ENCODE assay signal across 16 cellular contexts in genomic region chr13:76338003-76338402, GRCh38.
A peak's percentile ranks its signal among the peaks of the same experiment; 100 is the strongest.
DNase-seq lines count a peak whose midpoint lies in the region; ATAC-seq and TF ChIP-seq lines count a peak whose summit lies in the region.
"Had no signal": no experiment of that assay in that cellular context is flagged by ENCODE, and none has a peak within 500 bp of the region (broad histone marks: within the 10 kb centered on the region; RNA-seq: fewer than 3 reads in every experiment).

No MANE protein-coding gene starts in this region.

- H3K4me3 ChIP-seq in heart right ventricle (no peak overlapping the region), right cardiac atrium (ENCODE audit: low read length) (no peak overlapping the region), MM.1S (ENCODE audit: low read length) (no peak overlapping the region), OCI-LY1 (ENCODE audit: low read depth, low read length, poor library complexity, severe bottlenecking) (no peak overlapping the region)
- H3K4me3 ChIP-seq: HAP-1 had no signal

- H3K9me3 ChIP-seq in heart right ventricle (no peaks in the 10 kb centered on the region), right cardiac atrium (ENCODE audit: control insufficient read depth, low read length) (no peaks in the 10 kb centered on the region), MM.1S (replicated peaks; ENCODE audit: insufficient read depth, low read length) (no peaks in the 10 kb centered on the region), OCI-LY1 (ENCODE audit: low read length) (no peaks in the 10 kb centered on the region)
- H3K9me3 ChIP-seq: HAP-1 had no signal

- H2AFZ ChIP-seq in MM.1S (ENCODE audit: low read length) (no peak overlapping the region), OCI-LY1 (ENCODE audit: low read length) (no peak overlapping the region)

- H3K9ac ChIP-seq in MM.1S (ENCODE audit: low read length) (no peak overlapping the region), OCI-LY1 (ENCODE audit: low read length) (no peak overlapping the region)

- DNase-seq in heart right ventricle (no peak), right cardiac atrium (no peak), MM.1S (no peak), SW480 (ENCODE audit: low spot score) (no peak)
- DNase-seq: C1 segment of cervical spinal cord; Calu3; CD4-positive, alpha-beta memory T cell; COR-L47; DMS53; DMS79 treated with DMSO at 0.1 percent for 48 hours; GF-D8; GOT3; HFFc6 had no signal

- H3F3A ChIP-seq in MM.1S (ENCODE audit: insufficient read depth, low read length) (peaks cover 10% of the 10 kb centered on the region), OCI-LY1 (ENCODE audit: insufficient read depth, low read length) (no peaks in the 10 kb centered on the region)

- ATAC-seq in heart right ventricle (peak in 3 of 8 donors; percentile 55 to 78 (median 75)), right cardiac atrium (no peak), GM19351 (IDR thresholded peaks at IDR 0.05; ENCODE audit: unreplicated experiment) (no peak)

- TF ChIP-seq CTCF in heart right ventricle (IDR thresholded peaks at IDR 0.05) (no peak), MM.1S (IDR thresholded peaks at IDR 0.05; ENCODE audit: low read length) (no peak), OCI-LY1 (IDR thresholded peaks at IDR 0.05; ENCODE audit: low read length) (no peak)

- H3K27me3 ChIP-seq in heart right ventricle (no peaks in the 10 kb centered on the region), right cardiac atrium (ENCODE audit: control insufficient read depth, insufficient read depth) (no peaks in the 10 kb centered on the region), MM.1S (replicated peaks; ENCODE audit: insufficient read depth, low read length) (no peaks in the 10 kb centered on the region), OCI-LY1 (ENCODE audit: insufficient read depth, low read length) (no peaks in the 10 kb centered on the region)

- no peaks in the 10 kb centered on the region for H3K79me2 ChIP-seq in MM.1S (ENCODE audit: low read length)
- H3K79me2 ChIP-seq in OCI-LY1 (ENCODE audit: insufficient read depth, low read length) = no peaks in the 10 kb centered on the region

- peak overlapping the region; percentile 27; the same call in 1 of the 2 replicates for H3K4me2 ChIP-seq in MM.1S (ENCODE audit: low read depth, low read length)
- no peak overlapping the region for H3K4me2 ChIP-seq in OCI-LY1 (ENCODE audit: low read length)

- H3K9me2 ChIP-seq in MM.1S (replicated peaks; ENCODE audit: insufficient read depth, low read length) (no peaks in the 10 kb centered on the region), OCI-LY1 (ENCODE audit: low read depth, low read length) (no peaks in the 10 kb centered on the region)

- intact Hi-C loops in heart right ventricle (cut with DNase I) (no loop called here), right cardiac atrium (cut with DNase I) (no loop called here)

- H3K4me1 ChIP-seq in heart right ventricle = peaks cover 0 to 10% (median 0%) of the 10 kb centered on the region in 9 donors
- H3K4me1 ChIP-seq in right cardiac atrium (ENCODE audit: control insufficient read depth, insufficient read depth, low read length) = no peaks in the 10 kb centered on the region
- peaks cover 22% of the 10 kb centered on the region for H3K4me1 ChIP-seq in MM.1S (ENCODE audit: low read length)
- peaks cover 40% of the 10 kb centered on the region for H3K4me1 ChIP-seq in OCI-LY1 (ENCODE audit: insufficient read depth, low read length, severe bottlenecking)
- H3K4me1 ChIP-seq: HAP-1 had no signal

- 61% methylated on average over 2 of the region's 2 CpGs for WGBS in heart right ventricle, 2 donors
- WGBS in right cardiac atrium = 63% methylated on average over 2 of the region's 2 CpGs

- H3K36me3 ChIP-seq in heart right ventricle (no peaks in the 10 kb centered on the region), MM.1S (replicated peaks; ENCODE audit: insufficient read depth, low read length) (no peaks in the 10 kb centered on the region), OCI-LY1 (ENCODE audit: insufficient read depth, low read length) (no peaks in the 10 kb centered on the region)
- H3K36me3 ChIP-seq: HAP-1 had no signal

- no peaks in the 10 kb centered on the region for H4K20me1 ChIP-seq in MM.1S (ENCODE audit: insufficient read depth, low read length)
- no peaks in the 10 kb centered on the region for H4K20me1 ChIP-seq in OCI-LY1 (ENCODE audit: insufficient read depth, low read length)

- H3K27ac ChIP-seq in heart right ventricle (peak overlapping the region in 8 of 10 donors; percentile 7 to 75 (median 70)), right cardiac atrium (ENCODE audit: low read length) (no peak overlapping the region), MM.1S (ENCODE audit: low read length) (peak overlapping the region; percentile 28; the same call in 1 of the 2 replicates), OCI-LY1 (ENCODE audit: low read depth, low read length, poor library complexity, severe bottlenecking) (peak overlapping the region; percentile 7)
